ENCODE assay signal across 14 cellular contexts in the genomic region with DNA sequence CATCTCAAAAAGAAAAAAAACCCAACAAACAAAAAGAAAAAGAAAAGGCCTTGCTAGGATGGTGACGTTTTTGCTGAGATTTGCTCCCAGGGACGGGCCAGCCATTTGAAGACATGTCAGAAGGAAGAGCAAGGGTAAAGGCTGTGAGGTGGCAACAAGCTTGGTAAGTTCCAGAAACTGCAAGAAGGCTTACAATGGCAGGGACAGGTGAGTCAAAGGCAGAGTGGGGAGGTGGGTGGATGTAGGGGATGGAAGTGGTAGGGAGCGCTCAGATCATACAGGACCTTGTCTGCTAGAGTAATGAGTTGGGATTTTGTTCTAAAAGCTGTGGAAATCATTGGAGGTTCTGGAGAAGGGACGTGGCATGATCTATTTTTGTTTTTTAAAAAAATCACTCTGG. TPM values are rescaled to one million over a fixed set of nuclear protein-coding genes. Genes with fewer than 3 reads are reported as not detected.
A peak's percentile ranks its signal among the peaks of the same experiment; 100 is the strongest.
DNase-seq lines count a peak whose midpoint lies in the region; ATAC-seq and TF ChIP-seq lines count a peak whose summit lies in the region.
"Had no signal": no experiment of that assay in that cellular context is flagged by ENCODE, and none has a peak within 500 bp of the region (broad histone marks: within the 10 kb centered on the region; RNA-seq: fewer than 3 reads in every experiment).

No MANE protein-coding gene starts in this region.

- no peak for TF ChIP-seq POLR2A in adrenal gland (IDR thresholded peaks at IDR 0.05)

- H2AFZ ChIP-seq in Karpas-422 (ENCODE audit: low read length) (no peak overlapping the region), parathyroid adenoma (no peak overlapping the region)

- H3K9me3 ChIP-seq in Karpas-422 (ENCODE audit: low read length) (no peaks in the 10 kb centered on the region), parathyroid adenoma (ENCODE audit: control insufficient read depth, low read length) (no peaks in the 10 kb centered on the region), adrenal gland (replicated peaks in 1 of 3) (no peaks in the 10 kb centered on the region)
- H3K9me3 ChIP-seq: gastrocnemius medialis, right lobe of liver had no signal

- H3K4me3 Mint-ChIP-seq in activated naive CD4-positive, alpha-beta T cell treated with anti-CD3 and anti-CD28 coated beads, Interleukin-2, amount 50 U/mL, for 24 hours: peak overlapping the region; percentile 68
- peak overlapping the region; percentile 69 for H3K4me3 Mint-ChIP-seq in activated T-helper 17 cell treated with anti-CD3 and anti-CD28 coated beads, Interleukin-2, amount 50 U/mL, for 72 hours
- H3K4me3 Mint-ChIP-seq: dendritic cell treated with granulocyte-macrophage colony-stimulating factor and Interleukin-4, amounts not matched to agents 40 ng/mL and 50 ng/mL, for 4 days had no signal

- H3K4me2 ChIP-seq in Karpas-422 (ENCODE audit: low read depth, low read length, poor library complexity, severe bottlenecking) (peak overlapping the region; percentile 51), parathyroid adenoma (ENCODE audit: low read length) (no peak overlapping the region)

- H3K36me3 ChIP-seq in Karpas-422 (ENCODE audit: insufficient read depth, low read length) (0 out of 2 replicates have a peak, but pooled peaks cover 7% of the 10 kb centered on the region), parathyroid adenoma (ENCODE audit: control insufficient read depth, insufficient read depth, low read length) (no peaks in the 10 kb centered on the region), adrenal gland (replicated peaks in 1 of 2) (no peaks in the 10 kb centered on the region)
- H3K36me3 ChIP-seq: gastrocnemius medialis, right lobe of liver had no signal

- peaks cover 85% of the 10 kb centered on the region for H3K4me1 ChIP-seq in Karpas-422 (ENCODE audit: low read length)
- H3K4me1 ChIP-seq in parathyroid adenoma: peaks cover 38% of the 10 kb centered on the region
- peaks cover 9 to 25% of the 10 kb centered on the region in 2 donors for H3K4me1 ChIP-seq in adrenal gland (replicated peaks in 1 of 2)

- DNase-seq in activated naive CD4-positive, alpha-beta T cell treated with Interleukin-2 at 50 U/mL for 16 hours: no peak
- DNase-seq in Karpas-422 (no peak), AG20443 (ENCODE audit: low spot score) (no peak), adrenal gland (no peak)
- DNase-seq: activated CD4-positive, CD25-positive, alpha-beta regulatory T cell treated with anti-CD3 and anti-CD28 coated beads, Interleukin-2, amount 50 U/mL, for 72 hours; GF-D8; left colon had no signal

- intact Hi-C loops in adrenal gland (cut with DNase I): no loop called here

- H4K20me1 ChIP-seq in Karpas-422 (ENCODE audit: insufficient read depth, low read depth, low read length): peaks cover 5% of the 10 kb centered on the region; the same call in 1 of the 2 replicates

- H3K4me1 Mint-ChIP-seq in activated naive CD4-positive, alpha-beta T cell treated with anti-CD3 and anti-CD28 coated beads, Interleukin-2, amount 50 U/mL, for 24 hours: peaks cover 60% of the 10 kb centered on the region
- H3K4me1 Mint-ChIP-seq in activated T-helper 17 cell treated with anti-CD3 and anti-CD28 coated beads, Interleukin-2, amount 50 U/mL, for 72 hours: peaks cover 46% of the 10 kb centered on the region

- H3K4me3 ChIP-seq in Karpas-422 (ENCODE audit: low read length): peak overlapping the region; percentile 12; the same call in 1 of the 2 replicates
- no peak overlapping the region for H3K4me3 ChIP-seq in parathyroid adenoma (ENCODE audit: low read depth, low read length)
- no peak overlapping the region for H3K4me3 ChIP-seq in adrenal gland
- H3K4me3 ChIP-seq: gastrocnemius medialis, right lobe of liver had no signal

- H3K27ac ChIP-seq in Karpas-422 (ENCODE audit: low read length) (peak overlapping the region; percentile 95), parathyroid adenoma (peak overlapping the region; percentile 53), adrenal gland (no peak overlapping the region)
- H3K27ac ChIP-seq: gastrocnemius medialis had no signal

- peaks cover 22% of the 10 kb centered on the region for H3K36me3 Mint-ChIP-seq in activated naive CD4-positive, alpha-beta T cell treated with anti-CD3 and anti-CD28 coated beads, Interleukin-2, amount 50 U/mL, for 24 hours
- H3K36me3 Mint-ChIP-seq in activated T-helper 17 cell treated with anti-CD3 and anti-CD28 coated beads, Interleukin-2, amount 50 U/mL, for 72 hours (ENCODE audit: low read depth): peaks cover 71% of the 10 kb centered on the region

- TF ChIP-seq CTCF in parathyroid adenoma (IDR thresholded peaks at IDR 0.05): no peak
- no peak for TF ChIP-seq CTCF in adrenal gland (IDR thresholded peaks at IDR 0.05)

- ATAC-seq in activated T-helper 17 cell treated with anti-CD3 and anti-CD28 coated beads, Interleukin-2, amount 50 U/mL, for 72 hours (replicated peaks): peak; percentile 13
- ATAC-seq in GM19023 (IDR thresholded peaks at IDR 0.05; ENCODE audit: unreplicated experiment): no peak
- ATAC-seq: left colon had no signal

- H3K9me3 Mint-ChIP-seq in activated naive CD4-positive, alpha-beta T cell treated with anti-CD3 and anti-CD28 coated beads, Interleukin-2, amount 50 U/mL, for 24 hours: no peaks in the 10 kb centered on the region
- H3K9me3 Mint-ChIP-seq in activated T-helper 17 cell treated with anti-CD3 and anti-CD28 coated beads, Interleukin-2, amount 50 U/mL, for 72 hours: no peaks in the 10 kb centered on the region
- H3K9me3 Mint-ChIP-seq: dendritic cell treated with granulocyte-macrophage colony-stimulating factor and Interleukin-4, amounts not matched to agents 40 ng/mL and 50 ng/mL, for 4 days had no signal

- H3K79me2 ChIP-seq in Karpas-422 (ENCODE audit: low read length) (peaks cover 70% of the 10 kb centered on the region), parathyroid adenoma (peaks cover 19% of the 10 kb centered on the region)

- H3K27ac Mint-ChIP-seq in activated naive CD4-positive, alpha-beta T cell treated with anti-CD3 and anti-CD28 coated beads, Interleukin-2, amount 50 U/mL, for 24 hours: peak overlapping the region; percentile 92
- H3K27ac Mint-ChIP-seq in activated T-helper 17 cell treated with anti-CD3 and anti-CD28 coated beads, Interleukin-2, amount 50 U/mL, for 72 hours: peak overlapping the region; percentile 81
- H3K27ac Mint-ChIP-seq: dendritic cell treated with granulocyte-macrophage colony-stimulating factor and Interleukin-4, amounts not matched to agents 40 ng/mL and 50 ng/mL, for 4 days had no signal

- 88 to 94% (median 93%) methylated on average over 4 of the region's 4 CpGs for WGBS in adrenal gland, 4 donors

- no peaks in the 10 kb centered on the region for H3K27me3 ChIP-seq in Karpas-422 (ENCODE audit: low read length)
- no peaks in the 10 kb centered on the region for H3K27me3 ChIP-seq in parathyroid adenoma (ENCODE audit: control insufficient read depth, insufficient read depth, low read length)
- no peaks in the 10 kb centered on the region for H3K27me3 ChIP-seq in adrenal gland
- H3K27me3 ChIP-seq: gastrocnemius medialis, right lobe of liver had no signal

- H3K9me2 ChIP-seq in Karpas-422 (replicated peaks; ENCODE audit: insufficient read depth, low read length): no peaks in the 10 kb centered on the region

- peak overlapping the region; percentile 50 for H3K9ac ChIP-seq in Karpas-422 (ENCODE audit: low read length)
- H3K9ac ChIP-seq in parathyroid adenoma: no peak overlapping the region

- H3K27me3 Mint-ChIP-seq in activated naive CD4-positive, alpha-beta T cell treated with anti-CD3 and anti-CD28 coated beads, Interleukin-2, amount 50 U/mL, for 24 hours: no peaks in the 10 kb centered on the region
- no peaks in the 10 kb centered on the region for H3K27me3 Mint-ChIP-seq in activated T-helper 17 cell treated with anti-CD3 and anti-CD28 coated beads, Interleukin-2, amount 50 U/mL, for 72 hours
- H3K27me3 Mint-ChIP-seq: dendritic cell treated with granulocyte-macrophage colony-stimulating factor and Interleukin-4, amounts not matched to agents 40 ng/mL and 50 ng/mL, for 4 days had no signal

RNA-seq across cellular contexts. Expression of a gene that starts 4.3 kb away (rescaled TPM):
- total RNA-seq in Karpas-422 (2014; rRNA removed; shearing (Covaris generic); ENCODE audit: low replicate concordance): 15.7 and 17.9 TPM in 2 replicates
- 10 to 100 TPM; 25.9 to 43.0 TPM for total RNA-seq in activated T-helper 17 cell treated with anti-CD3 and anti-CD28 coated beads, Interleukin-2, amount 50 U/mL, for 72 hours
- total RNA-seq in adrenal gland: 10 to 100 TPM; 23.1 to 49.4 (median 29.7) TPM
- polyA plus RNA-seq in adrenal gland: 10 to 100 TPM in 2 of 3 donors, 1 to 10 TPM in 1; 8.4 to 62.1 (median 12.9) TPM

Comparison
In these comparisons a context has a peak if more than half of its experiments do, and no peak if none do; other contexts are left out.
1. H3K27ac ChIP-seq: peak in Karpas-422 (single experiment) and parathyroid adenoma (single experiment); none in adrenal gland (0 of 5).